In the genomic region with DNA sequence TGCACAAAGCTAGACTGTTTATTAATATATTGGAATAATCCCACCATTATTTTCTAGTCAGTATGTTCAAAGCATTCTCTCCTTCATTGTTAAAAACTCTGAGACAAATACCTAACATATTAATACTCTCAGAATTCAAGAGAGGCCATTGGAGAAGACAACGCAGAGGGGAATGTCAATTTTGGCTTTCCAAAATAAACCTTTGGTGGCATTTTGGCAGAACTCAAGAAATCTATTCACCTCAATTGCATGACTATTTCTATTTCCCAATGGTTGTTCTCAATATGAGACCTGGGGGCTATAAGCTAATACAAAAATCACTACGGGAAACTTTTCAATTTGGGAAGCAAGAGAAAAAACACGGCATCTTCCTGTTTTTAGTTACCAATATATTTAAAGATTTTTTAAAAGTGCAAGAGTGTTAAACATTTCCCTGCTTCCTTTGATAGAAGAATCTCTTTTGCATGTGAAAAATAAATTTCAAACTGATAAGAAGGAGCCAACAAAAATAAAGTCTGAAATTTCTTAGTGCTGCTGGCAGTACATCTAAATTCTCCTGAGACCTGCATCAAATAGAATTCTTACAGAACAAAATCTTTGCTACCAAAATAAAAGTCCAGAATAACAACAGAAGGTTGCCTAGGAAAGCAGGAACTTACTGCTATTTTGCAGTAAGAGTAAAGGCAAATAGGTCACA, we compare ENCODE assay signal across 11 cellular contexts. TPM values are rescaled to one million over a fixed set of nuclear protein-coding genes. Genes with fewer than 3 reads are reported as not detected.
DNase-seq lines count a peak whose midpoint lies in the region; ATAC-seq, FAIRE-seq and TF ChIP-seq lines count a peak whose summit lies in the region.
"Had no signal": no experiment of that assay in that cellular context is flagged by ENCODE, and none has a peak within 500 bp of the region (broad histone marks: within the 10 kb centered on the region; RNA-seq: fewer than 3 reads in every experiment).

No MANE protein-coding gene starts in this region.

- H2AFZ ChIP-seq in IMR-90 (replicated peaks; ENCODE audit: low read length, poor library complexity) = no peak overlapping the region

- no peaks in the 10 kb centered on the region for H4K20me1 ChIP-seq in IMR-90 (ENCODE audit: insufficient read depth, low read length)

- H3K9me1 ChIP-seq in IMR-90 (ENCODE audit: insufficient read depth, low read length) = no peaks in the 10 kb centered on the region

- H3K27ac ChIP-seq in A549 = no peak overlapping the region
- H3K27ac ChIP-seq in IMR-90 (ENCODE audit: insufficient read depth, low read length) = no peak overlapping the region

- H2BK120ac ChIP-seq in IMR-90 (ENCODE audit: low read depth, low read length) = no peak overlapping the region

- H3K4me2 ChIP-seq in A549 (no peak overlapping the region), IMR-90 (ENCODE audit: low read depth, low read length) (no peak overlapping the region; the same call in 1 of the 2 replicates)

- no peak overlapping the region for H3K14ac ChIP-seq in IMR-90 (replicated peaks; ENCODE audit: low read depth, low read length)

- TF ChIP-seq POLR2A in A549 (IDR thresholded peaks at IDR 0.05; ENCODE audit: low read length) (no peak), IMR-90 (IDR thresholded peaks at IDR 0.05; ENCODE audit: low read depth, low read length) (no peak), lower leg skin (IDR thresholded peaks at IDR 0.05) (no peak)

- ATAC-seq in A549 (no peak), IMR-90 (ENCODE audit: low read depth) (peak; percentile 78), GM21528 (IDR thresholded peaks at IDR 0.05; ENCODE audit: low FRiP score, unreplicated experiment) (no peak)

- dilution Hi-C loops in IMR-90 (cut with HindIII; ENCODE audit: low sequenced_read_pairs, unreplicated experiment) = no loop called here

- BruUV-seq in IMR-90 (replicated peaks; lab: Mats Ljungman, UMichigan) = no TSS peak

- no peak overlapping the region for H3K4me3 ChIP-seq in A549
- H3K4me3 ChIP-seq in IMR-90 (ENCODE audit: insufficient read depth, low read depth, low read length) = no peak overlapping the region
- no peak overlapping the region for H3K4me3 ChIP-seq in lower leg skin (ENCODE audit: low read depth, poor library complexity, severe bottlenecking)

- H2AK9ac ChIP-seq in IMR-90 (replicated peaks; ENCODE audit: low read depth, low read length, poor library complexity) = no peak overlapping the region

- in situ Hi-C loops in IMR-90 (cut with MboI; ENCODE audit: low sequenced_read_pairs) = no loop called here

- H3K9ac ChIP-seq in IMR-90 (ENCODE audit: low read depth, low read length) = no peak overlapping the region

- intact Hi-C loops in IMR-90 (cut with micrococcal nuclease) = no loop called here
- intact Hi-C loops in lower leg skin (cut with DNase I; ENCODE audit: low total_unique reads) = no loop called here

- TF ChIP-seq RAD21 in A549 (conservative IDR thresholded peaks at IDR 0.05 in 1 of 2, IDR thresholded peaks at IDR 0.05 in 1 of 2) (no peak), IMR-90 (IDR thresholded peaks at IDR 0.05; ENCODE audit: low read length) (no peak)

- H2BK20ac ChIP-seq in IMR-90 (ENCODE audit: low read depth, low read length) = no peak overlapping the region

- CTCF ChIA-PET in A549 (lab: Yijun Ruan, JAX) = interaction anchor here (0.6 to 1.4 kb wide), 2 partner anchors 42 to 54 kb away, joined by 3 to 4 read pairs; no protein-coding TSS in a partner anchor
- CTCF ChIA-PET in IMR-90 (lab: Yijun Ruan, JAX) = no interaction called here

- H3K27me3 ChIP-seq in IMR-90 (ENCODE audit: control insufficient read depth, insufficient read depth, low read length) = no peaks in the 10 kb centered on the region

- H4K5ac ChIP-seq in IMR-90 (ENCODE audit: low read depth, low read length) = no peak overlapping the region

- H3K4me1 ChIP-seq in A549 (no peaks in the 10 kb centered on the region), IMR-90 (ENCODE audit: control insufficient read depth, insufficient read depth, low read length) (peaks cover 1% of the 10 kb centered on the region; the same call in 1 of the 2 replicates)

- no peak overlapping the region for H2AK5ac ChIP-seq in IMR-90 (ENCODE audit: low read depth, low read length)

- peaks cover 23% of the 10 kb centered on the region for H3K36me3 ChIP-seq in IMR-90 (ENCODE audit: control insufficient read depth, insufficient read depth, low read length)

- POLR2A ChIA-PET in A549 (lab: Yijun Ruan, JAX) (no interaction called here), IMR-90 (lab: Charles Lee; ENCODE audit: unreplicated experiment) (no interaction called here)

- no peak overlapping the region for H3K23ac ChIP-seq in IMR-90 (ENCODE audit: low read depth, low read length)

- H4K91ac ChIP-seq in IMR-90 (ENCODE audit: insufficient read depth, low read depth, low read length) = no peak overlapping the region

- no peak for TF ChIP-seq EP300 in A549 (IDR thresholded peaks at IDR 0.05)

- peak; percentile 4 to 11 for DNase-seq in A549 (ENCODE audit: low read depth in 1 of 2, low spot score in 1 of 2)
- DNase-seq in IMR-90 = peak; percentile 74
- DNase-seq in cerebellar cortex (ENCODE audit: low spot score) = peak; percentile 82
- peak; percentile 6 to 50 for DNase-seq in lung microvascular endothelial cell (ENCODE audit: low read depth in 2 of 2)
- DNase-seq in cortex of kidney (lab: John Stamatoyannopoulos, UW) = no peak
- DNase-seq in T-helper 1 cell = no peak
- DNase-seq in lower leg skin (ENCODE audit: low spot score in 2 of 2) = no peak
- DNase-seq: activated CD8-positive, alpha-beta memory T cell treated with anti-CD3 and anti-CD28 coated beads for 24 hours; GOT3; NCI-H2227 treated with DMSO at 0.1 percent for 48 hours had no signal

- FAIRE-seq in A549 (lab: Jason Lieb, UNC) = no peak

- no peak overlapping the region for H3K56ac ChIP-seq in IMR-90 (ENCODE audit: extremely low read depth, insufficient read depth, low read length)

- H3K4ac ChIP-seq in IMR-90 (ENCODE audit: low read depth, low read length) = no peak overlapping the region

- no peak overlapping the region for H3K18ac ChIP-seq in IMR-90 (ENCODE audit: low read depth, low read length)

- no peak overlapping the region for H2BK15ac ChIP-seq in IMR-90 (ENCODE audit: low read depth, low read length)

- no peak overlapping the region for H2BK5ac ChIP-seq in IMR-90 (ENCODE audit: low read depth, low read length, poor library complexity, severe bottlenecking)

- H3K9me3 ChIP-seq in A549 = no peaks in the 10 kb centered on the region
- no peaks in the 10 kb centered on the region for H3K9me3 ChIP-seq in IMR-90 (ENCODE audit: control insufficient read depth, insufficient read depth, low read length)

- TF ChIP-seq CTCF in A549 (IDR thresholded peaks at IDR 0.05) (no peak), IMR-90 (conservative IDR thresholded peaks at IDR 0.05; ENCODE audit: low read depth, low read length) (no peak), lower leg skin (IDR thresholded peaks at IDR 0.05) (no peak)

- H4K8ac ChIP-seq in IMR-90 (ENCODE audit: low read depth in 2 of 2, low read length in 2 of 2) = no peak overlapping the region

- H3K79me1 ChIP-seq in IMR-90 (ENCODE audit: low read depth in 1 of 2, low read length in 2 of 2) = peaks cover 4 to 5% of the 10 kb centered on the region in 2 experiments; a peak in 2 of 4 replicates

- 94% methylated on average over 3 of the region's 3 CpGs for WGBS in A549 (ENCODE audit: missing lambda C conversion rate)
- no CpG with 5 or more reads among the region's 3 CpGs for WGBS in IMR-90 (ENCODE audit: extremely low coverage in 2 of 2, insufficient read length in 1 of 2), 2 experiments
- WGBS in lower leg skin, 2 donors = 36 to 47% methylated on average over 3 of the region's 3 CpGs

TF ChIP-seq in A549, 52 proteins besides CTCF, POLR2A, EP300 and RAD21 (continues in another document):
- TF ChIP-seq RCOR1 (IDR thresholded peaks at IDR 0.05; ENCODE audit: low read depth, low read length) (no peak), HOXB13 (CRISPR knock-in tag; IDR thresholded peaks at IDR 0.05; ENCODE audit: low read depth) (no peak), BHLHE40 (IDR thresholded peaks at IDR 0.05; ENCODE audit: low read depth, low read length) (no peak), NFE2L2 (conservative IDR thresholded peaks at IDR 0.05; ENCODE audit: low read length) (no peak), TP53 (CRISPR knock-in tag; IDR thresholded peaks at IDR 0.05) (no peak), ZFP36 (IDR thresholded peaks at IDR 0.05; ENCODE audit: borderline replicate concordance, partially characterized antibody) (no peak), CEBPB (IDR thresholded peaks at IDR 0.05) (no peak), TFCP2L1 (CRISPR knock-in tag; IDR thresholded peaks at IDR 0.05) (no peak), GATA3 (IDR thresholded peaks at IDR 0.05; ENCODE audit: borderline replicate concordance) (no peak), HOXA7 (CRISPR knock-in tag; IDR thresholded peaks at IDR 0.05) (no peak), JUN (IDR thresholded peaks at IDR 0.05) (no peak), JUNB (IDR thresholded peaks at IDR 0.05) (no peak)

TF ChIP-seq in IMR-90, 13 proteins besides CTCF, POLR2A, EP300 and RAD21 (continues in another document):
- TF ChIP-seq MAFK (IDR thresholded peaks at IDR 0.05; ENCODE audit: low read depth, low read length) = no peak
- no peak for TF ChIP-seq MXI1 (IDR thresholded peaks at IDR 0.05; ENCODE audit: borderline replicate concordance, low read depth, low read length)
- TF ChIP-seq, protein P1, sequence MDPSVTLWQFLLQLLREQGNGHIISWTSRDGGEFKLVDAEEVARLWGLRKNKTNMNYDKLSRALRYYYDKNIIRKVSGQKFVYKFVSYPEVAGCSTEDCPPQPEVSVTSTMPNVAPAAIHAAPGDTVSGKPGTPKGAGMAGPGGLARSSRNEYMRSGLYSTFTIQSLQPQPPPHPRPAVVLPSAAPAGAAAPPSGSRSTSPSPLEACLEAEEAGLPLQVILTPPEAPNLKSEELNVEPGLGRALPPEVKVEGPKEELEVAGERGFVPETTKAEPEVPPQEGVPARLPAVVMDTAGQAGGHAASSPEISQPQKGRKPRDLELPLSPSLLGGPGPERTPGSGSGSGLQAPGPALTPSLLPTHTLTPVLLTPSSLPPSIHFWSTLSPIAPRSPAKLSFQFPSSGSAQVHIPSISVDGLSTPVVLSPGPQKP (IDR thresholded peaks at IDR 0.05; ENCODE audit: borderline replicate concordance, low read depth, low read length) = no peak
- no peak for TF ChIP-seq BHLHE40 (IDR thresholded peaks at IDR 0.05; ENCODE audit: low read depth, low read length)
- no peak for TF ChIP-seq RCOR1 (IDR thresholded peaks at IDR 0.05; ENCODE audit: insufficient replicate concordance, low read length)

RNA-seq across cellular contexts. Expression of a gene that starts 58.6 kb away (rescaled TPM):
- 27.8 and 29.1 TPM in 2 replicates for polyA plus RNA-seq in A549 (2011; rRNA removed)
- polyA plus RNA-seq in A549 (2012; cell fraction: cytosol; rRNA removed) = 49.7 and 73.5 TPM in 2 replicates
- polyA plus RNA-seq in A549 (2012; cell fraction: nucleus; rRNA removed) = 120 and 139 TPM in 2 replicates
- polyA plus RNA-seq in A549 (2017; fragmentation: RNase III; extraction: RNeasy Plus Mini Kit Qiagen cat#74134 plus additional on column Dnase treatment) = 27.5 to 32.2 TPM (median 30.9 TPM) in 3 replicates
- 17.2 and 19.7 TPM in 2 replicates for polyA minus RNA-seq in A549 (2011; rRNA and poly(A)+ RNA removed)
- 4.1 and 4.2 TPM in 2 replicates for total RNA-seq in IMR-90 (2012; rRNA removed)
- polyA plus RNA-seq in IMR-90 (2012; rRNA removed) = 31.4 and 32.7 TPM in 2 replicates
- polyA plus RNA-seq in IMR-90 (2012; cell fraction: cytosol; rRNA removed) = 20.7 and 29.2 TPM in 2 replicates
- 92.9 and 175 TPM in 2 replicates for polyA plus RNA-seq in IMR-90 (2012; cell fraction: nucleus; rRNA removed; ENCODE audit: low replicate concordance)
- total RNA-seq in lung microvascular endothelial cell = 7.2 and 9.3 TPM in 2 replicates
- 10 to 100 TPM; 33.7 to 42.2 (median 41.1) TPM for total RNA-seq in lower leg skin

Comparison
In these comparisons a context has a peak if more than half of its experiments do, and no peak if none do; other contexts are left out.
1. DNase-seq: peak in A549 (2 of 2), IMR-90 (single experiment), cerebellar cortex (single experiment) and lung microvascular endothelial cell (2 of 2); none in cortex of kidney (single experiment), T-helper 1 cell (0 of 5) and lower leg skin (0 of 2).